1 cellular context compared by ENCODE assay signal in genomic region chr4:137521053-137521452, GRCh38.
TF ChIP-seq lines count a peak whose summit lies in the region.

No MANE protein-coding gene starts in this region.

TF ChIP-seq in IMR-90, 13 proteins besides CTCF, POLR2A, EP300 and RAD21:
- TF ChIP-seq CHD1 (IDR thresholded peaks at IDR 0.05; ENCODE audit: low read depth, low read length) (no peak), RFX5 (IDR thresholded peaks at IDR 0.05; ENCODE audit: low read depth, low read length) (no peak), MAZ (IDR thresholded peaks at IDR 0.05; ENCODE audit: borderline replicate concordance, low read depth, low read length) (no peak), BHLHE40 (IDR thresholded peaks at IDR 0.05; ENCODE audit: low read depth, low read length) (no peak), CEBPB (IDR thresholded peaks at IDR 0.05; ENCODE audit: low read depth, low read length) (no peak), SMC3 (IDR thresholded peaks at IDR 0.05; ENCODE audit: low read depth, low read length) (no peak), MAFK (IDR thresholded peaks at IDR 0.05; ENCODE audit: low read depth, low read length) (no peak), RCOR1 (IDR thresholded peaks at IDR 0.05; ENCODE audit: insufficient replicate concordance, low read length) (no peak), NFE2L2 (IDR thresholded peaks at IDR 0.05; ENCODE audit: low read depth, low read length) (no peak), FOS (IDR thresholded peaks at IDR 0.05; ENCODE audit: low read depth, low read length) (no peak), USF2 (IDR thresholded peaks at IDR 0.05; ENCODE audit: low read depth, low read length) (no peak), MXI1 (IDR thresholded peaks at IDR 0.05; ENCODE audit: borderline replicate concordance, low read depth, low read length) (no peak), ELK1 (IDR thresholded peaks at IDR 0.05; ENCODE audit: borderline replicate concordance, low read depth, low read length) (no peak)
